In genomic region chr15:69463182-69463756, GRCh38 we compare ENCODE assay signal across 8 cellular contexts. TPM values are rescaled to one million over a fixed set of nuclear protein-coding genes. Genes with fewer than 3 reads are reported as not detected.
DNase-seq lines count a peak whose midpoint lies in the region; ATAC-seq and TF ChIP-seq lines count a peak whose summit lies in the region.

No MANE protein-coding gene starts in this region.

- no CpG with 5 or more reads among the region's 13 CpGs for WGBS in mesendoderm (ENCODE audit: extremely low coverage, insufficient coverage, low lambda C conversion rate)
- WGBS in aorta, 2 donors, result 21 to 23% methylated on average over 13 of the region's 13 CpGs

- H3K23ac ChIP-seq in mesendoderm (ENCODE audit: low read length), result no peak overlapping the region

- H4K8ac ChIP-seq in mesendoderm (ENCODE audit: low read depth, low read length), result peak overlapping the region; percentile 91

- H4K5ac ChIP-seq in mesendoderm (ENCODE audit: low read length), result no peak overlapping the region

- H3K4me3 ChIP-seq in left ventricle myocardium inferior (peak overlapping the region; percentile 69), breast epithelium (peak overlapping the region; percentile 46 to 70 (median 68)), mesendoderm (ENCODE audit: low read length) (no peak overlapping the region), aorta (ENCODE audit: low read length in 2 of 2) (peak overlapping the region; percentile 51 to 54)

- H3K36me3 ChIP-seq in left ventricle myocardium inferior (no peaks in the 10 kb centered on the region), breast epithelium (no peaks in the 10 kb centered on the region), mesendoderm (ENCODE audit: control insufficient read depth, insufficient read depth, low read length) (no peaks in the 10 kb centered on the region), aorta (ENCODE audit: control insufficient read depth in 1 of 2, insufficient read depth in 2 of 2, low read length in 1 of 2) (no peaks in the 10 kb centered on the region)

- peak overlapping the region; percentile 82 for H3K9ac ChIP-seq in mesendoderm (ENCODE audit: low read length)

- H3K27ac ChIP-seq in left ventricle myocardium inferior (replicated peaks), result peak overlapping the region; percentile 93
- peak overlapping the region; percentile 94 for H3K27ac ChIP-seq in breast epithelium
- H3K27ac ChIP-seq in mesendoderm (ENCODE audit: low read depth, low read length), result peak overlapping the region; percentile 95
- H3K27ac ChIP-seq in aorta (ENCODE audit: low read depth in 1 of 2, low read length in 2 of 2), result peak overlapping the region in 1 of 2 donors; percentile 95

- H3K79me2 ChIP-seq in mesendoderm (ENCODE audit: control insufficient read depth, insufficient read depth, low read length), result no peaks in the 10 kb centered on the region

- H3K79me1 ChIP-seq in mesendoderm (ENCODE audit: low read length), result no peaks in the 10 kb centered on the region

- H3K9me3 ChIP-seq in left ventricle myocardium inferior (replicated peaks) (no peaks in the 10 kb centered on the region), breast epithelium (no peaks in the 10 kb centered on the region), aorta (ENCODE audit: control insufficient read depth, low read length) (no peaks in the 10 kb centered on the region)

- H3K4ac ChIP-seq in mesendoderm (ENCODE audit: low read depth, low read length), result peak overlapping the region; percentile 65

- no peak overlapping the region for H2BK120ac ChIP-seq in mesendoderm (ENCODE audit: low read depth, low read length)

- H2BK5ac ChIP-seq in mesendoderm (ENCODE audit: low read length), result no peak overlapping the region

- no peak for TF ChIP-seq CTCF in left ventricle myocardium inferior (IDR thresholded peaks at IDR 0.05; ENCODE audit: borderline replicate concordance)
- TF ChIP-seq CTCF in breast epithelium (IDR thresholded peaks at IDR 0.05), result no peak

- peak overlapping the region; percentile 95 for H3K56ac ChIP-seq in mesendoderm (ENCODE audit: low read length)

- H3K18ac ChIP-seq in mesendoderm (ENCODE audit: low read length), result peak overlapping the region; percentile 86

- H3K4me2 ChIP-seq in mesendoderm (ENCODE audit: low read length), result peak overlapping the region; percentile 76

- H3K27me3 ChIP-seq in left ventricle myocardium inferior (ENCODE audit: low read depth) (no peaks in the 10 kb centered on the region), breast epithelium (no peaks in the 10 kb centered on the region), mesendoderm (ENCODE audit: insufficient read depth, low read length, poor library complexity) (no peaks in the 10 kb centered on the region), aorta (ENCODE audit: control insufficient read depth in 1 of 2, insufficient read depth in 2 of 2, low read length in 1 of 2) (no peaks in the 10 kb centered on the region)

- H3K4me1 ChIP-seq in left ventricle myocardium inferior (peaks cover 42% of the 10 kb centered on the region), breast epithelium (no peaks in the 10 kb centered on the region), mesendoderm (ENCODE audit: control insufficient read depth, low read depth, low read length) (no peaks in the 10 kb centered on the region), aorta (ENCODE audit: control insufficient read depth in 1 of 2, insufficient read depth in 2 of 2, low read length in 2 of 2) (no peaks in the 10 kb centered on the region)

- no peak for TF ChIP-seq POLR2A in breast epithelium (IDR thresholded peaks at IDR 0.05)

- intact Hi-C loops in left ventricle myocardium inferior (cut with micrococcal nuclease) (no loop called here), Right ventricle myocardium inferior (cut with DNase I) (no loop called here), breast epithelium (cut with DNase I; ENCODE audit: low total_unique reads) (no loop called here), aorta (cut with DNase I) (no loop called here), left colon (cut with DNase I, micrococcal nuclease) (no loop called here)

- no peak overlapping the region for H2AK5ac ChIP-seq in mesendoderm (ENCODE audit: low read length)

- no peak for ATAC-seq in Right ventricle myocardium inferior
- ATAC-seq in aorta (ENCODE audit: low FRiP score), result no peak
- no peak for ATAC-seq in left colon
- ATAC-seq in activated CD4-positive, CD25-positive, alpha-beta regulatory T cell treated with anti-CD3 and anti-CD28 coated beads, Interleukin-2, amount 50 U/mL, for 24 hours, result no peak

- H2BK15ac ChIP-seq in mesendoderm (replicated peaks; ENCODE audit: low read depth), result no peak overlapping the region

- no peak for DNase-seq in left ventricle myocardium inferior
- no peak for DNase-seq in Right ventricle myocardium inferior (ENCODE audit: missing footprints)
- no peak for DNase-seq in breast epithelium (ENCODE audit: low spot score in 2 of 2)
- no peak for DNase-seq in mesendoderm
- DNase-seq in aorta, result no peak
- no peak for DNase-seq in left colon
- DNase-seq in HK-2 (ENCODE audit: unreplicated experiment), result no peak

RNA-seq across cellular contexts. Expression of gene RPLP1, which starts 10.7 kb away (rescaled TPM):
- total RNA-seq in left ventricle myocardium inferior, result 1,299 TPM
- 1,256 TPM for total RNA-seq in Right ventricle myocardium inferior
- total RNA-seq in breast epithelium, result 100 to 1,000 TPM; 624 to 881 (median 805) TPM
- polyA plus RNA-seq in mesendoderm (2013, experiment 1 of 2), result 3,171 TPM
- polyA plus RNA-seq in mesendoderm (2013, experiment 2 of 2), result 3,051 TPM
- total RNA-seq in aorta, result 1,000 to 10,000 TPM; 1,445 to 1,646 TPM
- polyA plus RNA-seq in aorta, result 1,000 to 10,000 TPM; 2,598 to 3,346 TPM
- total RNA-seq in left colon, result 1,000 to 10,000 TPM; 1,228 to 1,338 TPM

RNA-seq across cellular contexts. Expression of gene KIF23, which starts 49.1 kb away (rescaled TPM):
- 0.38 TPM for total RNA-seq in left ventricle myocardium inferior
- 1.5 TPM for total RNA-seq in Right ventricle myocardium inferior
- 1 to 10 TPM; 1.6 to 6.4 (median 2.2) TPM for total RNA-seq in breast epithelium
- 55.5 TPM for polyA plus RNA-seq in mesendoderm (2013, experiment 1 of 2)
- polyA plus RNA-seq in mesendoderm (2013, experiment 2 of 2), result 58.0 TPM
- total RNA-seq in aorta, result 1 to 10 TPM; 3.3 to 5.8 TPM
- polyA plus RNA-seq in aorta, result 1 to 10 TPM; 2.8 to 4.8 TPM
- 1 to 10 TPM; 4.0 to 8.7 TPM for total RNA-seq in left colon
